8 cellular contexts compared by ENCODE assay signal in genomic region chr14:104130974-104131651, GRCh38. TPM values are rescaled to one million over a fixed set of nuclear protein-coding genes. Genes with fewer than 3 reads are reported as not detected.
DNase-seq lines count a peak whose midpoint lies in the region; ATAC-seq and TF ChIP-seq lines count a peak whose summit lies in the region.

No MANE protein-coding gene starts in this region.

- peak overlapping the region; percentile 69 for H3K27ac Mint-ChIP-seq in neural progenitor cell

- H3K4me2 ChIP-seq in DND-41 (ENCODE audit: insufficient read depth, low read length) (no peak overlapping the region), neural progenitor cell (no peak overlapping the region)

- in situ Hi-C loops in Panc1 (cut with HindIII; ENCODE audit: low pct_unique_long_range_greater_than_20kb, low sequenced_read_pairs): no loop called here

- H3K9me3 Mint-ChIP-seq in neural progenitor cell: peaks cover 22% of the 10 kb centered on the region

- H3F3A ChIP-seq in neural progenitor cell (ENCODE audit: low read depth): no peaks in the 10 kb centered on the region

- no peak overlapping the region for H3K27ac ChIP-seq in DND-41 (ENCODE audit: low read length)
- no peak overlapping the region for H3K27ac ChIP-seq in Panc1 (ENCODE audit: low read length)
- H3K27ac ChIP-seq in neural progenitor cell: no peak overlapping the region

- intact Hi-C loops in Panc1 (cut with micrococcal nuclease; ENCODE audit: unreplicated experiment): loop anchor here (2.0 to 5.0 kb wide), 2 partner anchors 39 to 52 kb away; no protein-coding TSS in a partner anchor

- peak; percentile 97 for TF ChIP-seq RAD21 in Ishikawa (IDR thresholded peaks at IDR 0.05; ENCODE audit: low read depth)

- H3K4me3 ChIP-seq in DND-41 (ENCODE audit: low read depth in 1 of 2, low read length in 2 of 2): no peak overlapping the region
- H3K4me3 ChIP-seq in Panc1 (ENCODE audit: low read depth in 2 of 2, low read length in 2 of 2): no peak overlapping the region
- H3K4me3 ChIP-seq in epithelial cell of esophagus (ENCODE audit: low read length): no peak overlapping the region
- no peak overlapping the region for H3K4me3 ChIP-seq in neural progenitor cell

- CTCF ChIA-PET in Panc1 (lab: Charles Lee): no interaction called here

- H3K9me3 ChIP-seq in DND-41 (ENCODE audit: insufficient read depth, low read length, severe bottlenecking): peaks cover 27% of the 10 kb centered on the region
- H3K9me3 ChIP-seq in Panc1 (ENCODE audit: control insufficient read depth, insufficient read depth, low read depth, low read length): no peaks in the 10 kb centered on the region; the same call in 1 of the 2 replicates
- peaks cover 3% of the 10 kb centered on the region for H3K9me3 ChIP-seq in neural progenitor cell (ENCODE audit: low read depth)

- H4K20me1 ChIP-seq in DND-41 (ENCODE audit: insufficient read depth, low read length): no peaks in the 10 kb centered on the region
- peaks cover 11% of the 10 kb centered on the region for H4K20me1 ChIP-seq in neural progenitor cell (ENCODE audit: low read depth)

- H2AFZ ChIP-seq in DND-41 (ENCODE audit: low read depth, low read length) (no peak overlapping the region), neural progenitor cell (replicated peaks) (no peak overlapping the region)

- ATAC-seq in DND-41 (ENCODE audit: insufficient read depth, low read depth) (no peak), Panc1 (peak; percentile 70; the same call in 1 of the 2 replicates), HG02623 (IDR thresholded peaks at IDR 0.05; ENCODE audit: unreplicated experiment) (no peak)

- BruUV-seq in Panc1 (replicated peaks; lab: Mats Ljungman, UMichigan): no TSS peak

- no peaks in the 10 kb centered on the region for H3K36me3 Mint-ChIP-seq in neural progenitor cell

- H3K4me3 Mint-ChIP-seq in neural progenitor cell: peak overlapping the region; percentile 71

- H3K4me1 ChIP-seq in DND-41 (ENCODE audit: insufficient read depth, low read length) (no peaks in the 10 kb centered on the region), Panc1 (ENCODE audit: control insufficient read depth, insufficient read depth, low read length) (no peaks in the 10 kb centered on the region), neural progenitor cell (peaks cover 15% of the 10 kb centered on the region)

- H3K36me3 ChIP-seq in DND-41 (ENCODE audit: insufficient read depth, low read length): no peaks in the 10 kb centered on the region
- H3K36me3 ChIP-seq in Panc1 (ENCODE audit: control insufficient read depth, insufficient read depth, low read length): no peaks in the 10 kb centered on the region
- no peaks in the 10 kb centered on the region for H3K36me3 ChIP-seq in neural progenitor cell

- TF ChIP-seq CTCF in DND-41 (IDR thresholded peaks at IDR 0.05; ENCODE audit: borderline replicate concordance, extremely low read depth, low read length, poor library complexity, severe bottlenecking) (peak; percentile 55), Panc1 (IDR thresholded peaks at IDR 0.05) (peak; percentile 78), epithelial cell of esophagus (IDR thresholded peaks at IDR 0.05; ENCODE audit: insufficient read depth, low read depth, low read length, missing control alignments) (peak; percentile 85), neural progenitor cell (IDR thresholded peaks at IDR 0.05) (peak; percentile 79)

- H3K79me2 ChIP-seq in DND-41 (ENCODE audit: insufficient read depth, low read length): no peaks in the 10 kb centered on the region
- H3K79me2 ChIP-seq in neural progenitor cell (ENCODE audit: low read depth): no peaks in the 10 kb centered on the region

- POLR2A ChIA-PET in Panc1 (lab: Charles Lee): no interaction called here

- H3K27me3 ChIP-seq in DND-41 (ENCODE audit: insufficient read depth, low read length, poor library complexity) (no peaks in the 10 kb centered on the region), Panc1 (ENCODE audit: control insufficient read depth, insufficient read depth, low read length) (no peaks in the 10 kb centered on the region), neural progenitor cell (peaks cover 32% of the 10 kb centered on the region)

- H3K27me3 Mint-ChIP-seq in neural progenitor cell (ENCODE audit: insufficient read depth, low read depth): peaks cover 43% of the 10 kb centered on the region

- no peak for TF ChIP-seq EP300 in Ishikawa (IDR thresholded peaks at IDR 0.05; ENCODE audit: borderline replicate concordance)

- no peak overlapping the region for H3K9ac ChIP-seq in DND-41 (ENCODE audit: low read depth, low read length)
- no peak overlapping the region for H3K9ac ChIP-seq in neural progenitor cell

- no peak for DNase-seq in DND-41
- DNase-seq in Panc1 (ENCODE audit: low read depth, low spot score): no peak
- DNase-seq in epithelial cell of esophagus (ENCODE audit: low read depth): peak; percentile 56
- peak; percentile 65 for DNase-seq in neural progenitor cell (ENCODE audit: low spot score)
- DNase-seq in NK-92 (lab: John Stamatoyannopoulos, UW; ENCODE audit: unreplicated experiment): no peak
- no peak for DNase-seq in OCI-M2 (lab: John Stamatoyannopoulos, UW; ENCODE audit: unreplicated experiment)

- peaks cover 5% of the 10 kb centered on the region for H3K4me1 Mint-ChIP-seq in neural progenitor cell

TF ChIP-seq in Ishikawa, 13 proteins besides CTCF, POLR2A, EP300 and RAD21:
- TF ChIP-seq USF1 (IDR thresholded peaks at IDR 0.05) (no peak), NFIC (IDR thresholded peaks at IDR 0.05) (peak; percentile 41), MAX (IDR thresholded peaks at IDR 0.05) (no peak), CEBPB (IDR thresholded peaks at IDR 0.05) (no peak), FOXM1 (IDR thresholded peaks at IDR 0.05; ENCODE audit: borderline replicate concordance, low read depth) (no peak)
TF ChIP-seq in Ishikawa: peak in this region for 1.

RNA-seq across cellular contexts. Expression of gene KIF26A, which starts 7.3 kb away (rescaled TPM):
- 4.4 TPM for total RNA-seq in Panc1 (2021; ENCODE audit: unreplicated experiment)
- 2.9 TPM for polyA plus RNA-seq in Panc1 (2012; ENCODE audit: insufficient read length)
- 6.1 and 40.2 TPM in 2 replicates for total RNA-seq in neural progenitor cell (ENCODE audit: low replicate concordance)

RNA-seq across cellular contexts. Expression of gene ASPG, which starts 45.6 kb away (rescaled TPM):
- total RNA-seq in Panc1 (2021; ENCODE audit: unreplicated experiment) (not detected), neural progenitor cell (ENCODE audit: low replicate concordance) (0.87 and 1.2 TPM in 2 replicates)
- polyA plus RNA-seq in Panc1 (2012; ENCODE audit: insufficient read length): not detected

Comparison
In these comparisons a context has a peak if more than half of its experiments do, and no peak if none do; other contexts are left out.
1. DNase-seq: peak in epithelial cell of esophagus (single experiment) and neural progenitor cell (single experiment); none in DND-41 (single experiment), Panc1 (single experiment), NK-92 (single experiment) and OCI-M2 (single experiment).
2. Peak in every context shown above with its lines, with median percentiles within 50 percentile points of each other: CTCF ChIP-seq.